15 cellular contexts compared by ENCODE assay signal in the genomic region with DNA sequence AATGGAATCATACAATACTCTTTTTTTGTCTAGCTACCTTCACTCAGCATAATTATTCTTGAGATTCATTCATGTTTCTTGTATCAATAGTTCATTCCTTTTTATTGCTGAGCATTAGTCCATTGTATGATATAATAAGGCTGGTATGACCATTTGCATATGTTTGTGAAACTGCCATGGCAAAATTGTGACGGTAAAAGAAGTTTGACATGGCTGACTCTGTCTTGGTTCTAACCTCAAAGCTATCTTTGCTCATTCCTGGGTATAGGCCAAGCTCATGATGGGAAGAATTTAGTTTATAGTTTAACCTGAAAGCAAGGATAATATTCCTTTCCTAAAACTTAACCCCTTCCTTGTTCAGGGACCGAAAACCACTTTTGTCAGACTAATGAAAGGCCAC. TPM values are rescaled to one million over a fixed set of nuclear protein-coding genes. Genes with fewer than 3 reads are reported as not detected.
DNase-seq lines count a peak whose midpoint lies in the region; ATAC-seq and TF ChIP-seq lines count a peak whose summit lies in the region.
"Had no signal": no experiment of that assay in that cellular context is flagged by ENCODE, and none has a peak within 500 bp of the region (broad histone marks: within the 10 kb centered on the region; RNA-seq: fewer than 3 reads in every experiment).

No MANE protein-coding gene starts in this region.

- no peaks in the 10 kb centered on the region for H4K20me1 ChIP-seq in IMR-90 (ENCODE audit: insufficient read depth, low read length)

- H3K27ac Mint-ChIP-seq in chondrocyte (ENCODE audit: unreplicated experiment): peak overlapping the region; percentile 77
- H3K27ac Mint-ChIP-seq: CD8-positive, alpha-beta T cell; GM23338 had no signal

- no peak overlapping the region for H3K23ac ChIP-seq in IMR-90 (ENCODE audit: low read depth, low read length)

- H2AK9ac ChIP-seq in IMR-90 (replicated peaks; ENCODE audit: low read depth, low read length, poor library complexity): no peak overlapping the region

- ATAC-seq in IMR-90 (ENCODE audit: low read depth) (no peak), GM21723 (IDR thresholded peaks at IDR 0.05; ENCODE audit: unreplicated experiment) (no peak)
- ATAC-seq: A549; CD8-positive, alpha-beta T cell; GM23338 had no signal

- no peak overlapping the region for H3K4me2 ChIP-seq in IMR-90 (ENCODE audit: low read depth, low read length)
- H3K4me2 ChIP-seq: A549, GM23338 had no signal

- peaks cover 14% of the 10 kb centered on the region for H3K9me3 Mint-ChIP-seq in chondrocyte (ENCODE audit: low read depth)
- H3K9me3 Mint-ChIP-seq: CD8-positive, alpha-beta T cell had no signal

- H4K5ac ChIP-seq in IMR-90 (ENCODE audit: low read depth, low read length): no peak overlapping the region

- peaks cover 8% of the 10 kb centered on the region for H3K4me1 ChIP-seq in IMR-90 (ENCODE audit: control insufficient read depth, insufficient read depth, low read length)
- H3K4me1 ChIP-seq in testis: peaks cover 19% of the 10 kb centered on the region

- POLR2A ChIA-PET in IMR-90 (lab: Charles Lee; ENCODE audit: unreplicated experiment) (no interaction called here), RWPE1 (lab: Yijun Ruan, JAX; ENCODE audit: low non-redundant PET) (no interaction called here)

- H3K56ac ChIP-seq in IMR-90 (ENCODE audit: extremely low read depth, insufficient read depth, low read length): no peak overlapping the region

- no peak overlapping the region for H3K14ac ChIP-seq in IMR-90 (replicated peaks; ENCODE audit: low read depth, low read length)

- H3K4ac ChIP-seq in IMR-90 (ENCODE audit: low read depth, low read length): no peak overlapping the region

- dilution Hi-C loops in IMR-90 (cut with HindIII; ENCODE audit: low sequenced_read_pairs, unreplicated experiment): no loop called here

- no peak overlapping the region for H3K4me3 ChIP-seq in IMR-90 (ENCODE audit: insufficient read depth, low read depth, low read length)
- no peak overlapping the region for H3K4me3 ChIP-seq in testis
- H3K4me3 ChIP-seq: A549, GM23338 had no signal

- no peak overlapping the region for H2AK5ac ChIP-seq in IMR-90 (ENCODE audit: low read depth, low read length)

- peaks cover 5 to 13% of the 10 kb centered on the region in 2 experiments; a peak in 2 of 4 replicates for H3K79me1 ChIP-seq in IMR-90 (ENCODE audit: low read depth in 1 of 2, low read length in 2 of 2)

- TF ChIP-seq POLR2A in IMR-90 (IDR thresholded peaks at IDR 0.05; ENCODE audit: low read depth, low read length) (no peak), testis (IDR thresholded peaks at IDR 0.05) (no peak)

- no peak for TF ChIP-seq RAD21 in IMR-90 (IDR thresholded peaks at IDR 0.05; ENCODE audit: low read length)

- intact Hi-C loops in IMR-90 (cut with micrococcal nuclease) (no loop called here), testis (cut with DNase I; ENCODE audit: low total_unique reads) (no loop called here)

- no peak overlapping the region for H4K91ac ChIP-seq in IMR-90 (ENCODE audit: insufficient read depth, low read depth, low read length)

- in situ Hi-C loops in IMR-90 (cut with MboI; ENCODE audit: low sequenced_read_pairs): no loop called here

- no peak overlapping the region for H3K18ac ChIP-seq in IMR-90 (ENCODE audit: low read depth, low read length)

- no peak overlapping the region for H2AFZ ChIP-seq in IMR-90 (replicated peaks; ENCODE audit: low read length, poor library complexity)
- H2AFZ ChIP-seq: GM23338 had no signal

- no peaks in the 10 kb centered on the region; the same call in 1 of the 2 replicates for H3K9me1 ChIP-seq in IMR-90 (ENCODE audit: insufficient read depth, low read length)

- TF ChIP-seq CTCF in IMR-90 (conservative IDR thresholded peaks at IDR 0.05; ENCODE audit: low read depth, low read length) (no peak), chondrocyte (IDR thresholded peaks at IDR 0.05) (no peak), testis (IDR thresholded peaks at IDR 0.05) (no peak), RWPE1 (conservative IDR thresholded peaks at IDR 0.05; ENCODE audit: low read depth) (no peak)

- H2BK15ac ChIP-seq in IMR-90 (ENCODE audit: low read depth, low read length): no peak overlapping the region

- H2BK120ac ChIP-seq in IMR-90 (ENCODE audit: low read depth, low read length): no peak overlapping the region

- H3K36me3 ChIP-seq in IMR-90 (ENCODE audit: control insufficient read depth, insufficient read depth, low read length) (no peaks in the 10 kb centered on the region), testis (ENCODE audit: low read depth, missing control alignments) (no peaks in the 10 kb centered on the region)

- BruUV-seq in IMR-90 (replicated peaks; lab: Mats Ljungman, UMichigan): no TSS peak

- H3K27me3 ChIP-seq in IMR-90 (ENCODE audit: control insufficient read depth, insufficient read depth, low read length) (no peaks in the 10 kb centered on the region), testis (no peaks in the 10 kb centered on the region)

- H3K36me3 Mint-ChIP-seq in chondrocyte (ENCODE audit: low read depth): peaks cover 7% of the 10 kb centered on the region

- H3K27me3 Mint-ChIP-seq in chondrocyte (ENCODE audit: low read depth): no peaks in the 10 kb centered on the region

- no peak overlapping the region for H2BK5ac ChIP-seq in IMR-90 (ENCODE audit: low read depth, low read length, poor library complexity, severe bottlenecking)

- H3K9me3 ChIP-seq in IMR-90 (ENCODE audit: control insufficient read depth, insufficient read depth, low read length) (peaks cover 3% of the 10 kb centered on the region; the same call in 1 of the 2 replicates), testis (no peaks in the 10 kb centered on the region)

- H4K8ac ChIP-seq in IMR-90 (ENCODE audit: low read depth in 2 of 2, low read length in 2 of 2): no peak overlapping the region

- no peak overlapping the region for H3K4me3 Mint-ChIP-seq in chondrocyte (ENCODE audit: unreplicated experiment)
- H3K4me3 Mint-ChIP-seq: CD14-positive monocyte; CD8-positive, alpha-beta T cell; GM23338 had no signal

- CTCF ChIA-PET in IMR-90 (lab: Yijun Ruan, JAX): no interaction called here
- CTCF ChIA-PET in RWPE1 (lab: Yijun Ruan, JAX): interaction anchor here (0.7 kb wide), 2 partner anchors 568 to 710 kb away, joined by 3 to 5 read pairs; no protein-coding TSS in a partner anchor

- no peak overlapping the region for H3K9ac ChIP-seq in IMR-90 (ENCODE audit: low read depth, low read length)

- H3K27ac ChIP-seq in IMR-90 (ENCODE audit: insufficient read depth, low read length): no peak overlapping the region
- peak overlapping the region; percentile 16 to 73 for H3K27ac ChIP-seq in testis
- no peak overlapping the region for H3K27ac ChIP-seq in RWPE1
- H3K27ac ChIP-seq: A549 had no signal

- DNase-seq in IMR-90: peak; percentile 51
- no peak for DNase-seq in chondrocyte (ENCODE audit: low spot score)
- peak; percentile 18 for DNase-seq in glomerular visceral epithelial cell (ENCODE audit: extremely low spot score)
- DNase-seq in testis: no peak
- DNase-seq in DMS153 (lab: John Stamatoyannopoulos, UW): no peak
- DNase-seq in RWPE1 (ENCODE audit: low spot score): no peak
- DNase-seq: CD8-positive, alpha-beta T cell; COR-L47; DND-41; GF-D8; H7 had no signal

- peaks cover 43% of the 10 kb centered on the region for H3K4me1 Mint-ChIP-seq in chondrocyte (ENCODE audit: low read depth)
- H3K4me1 Mint-ChIP-seq: GM23338 had no signal

- H2BK20ac ChIP-seq in IMR-90 (ENCODE audit: low read depth, low read length): no peak overlapping the region

- WGBS in IMR-90 (ENCODE audit: extremely low coverage in 2 of 2, insufficient read length in 1 of 2), 2 experiments: 80% methylated on average over 1 of the region's 2 CpGs; no CpG with 5 or more reads in 1 of the 2 experiments
- 83 to 86% methylated on average over 2 of the region's 2 CpGs for WGBS in testis, 2 donors

TF ChIP-seq in IMR-90, 13 proteins besides CTCF, POLR2A, EP300 and RAD21:
- TF ChIP-seq, protein P1, sequence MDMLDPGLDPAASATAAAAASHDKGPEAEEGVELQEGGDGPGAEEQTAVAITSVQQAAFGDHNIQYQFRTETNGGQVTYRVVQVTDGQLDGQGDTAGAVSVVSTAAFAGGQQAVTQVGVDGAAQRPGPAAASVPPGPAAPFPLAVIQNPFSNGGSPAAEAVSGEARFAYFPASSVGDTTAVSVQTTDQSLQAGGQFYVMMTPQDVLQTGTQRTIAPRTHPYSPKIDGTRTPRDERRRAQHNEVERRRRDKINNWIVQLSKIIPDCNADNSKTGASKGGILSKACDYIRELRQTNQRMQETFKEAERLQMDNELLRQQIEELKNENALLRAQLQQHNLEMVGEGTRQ (IDR thresholded peaks at IDR 0.05; ENCODE audit: low read depth, low read length): no peak
- TF ChIP-seq RFX5 (IDR thresholded peaks at IDR 0.05; ENCODE audit: low read depth, low read length) (no peak), RCOR1 (IDR thresholded peaks at IDR 0.05; ENCODE audit: insufficient replicate concordance, low read length) (no peak)

RNA-seq across cellular contexts. Expression of a gene that starts 46.4 kb away (rescaled TPM):
- total RNA-seq in IMR-90 (2012; rRNA removed) (45.8 and 60.4 TPM in 2 replicates), chondrocyte (36.7 to 43.1 TPM (median 37.0 TPM) in 3 replicates), testis (10 to 100 TPM; 61.7 to 87.9 TPM)
- polyA plus RNA-seq in IMR-90 (2012; rRNA removed) (41.2 and 42.8 TPM in 2 replicates), testis (ENCODE audit: insufficient read depth, low read depth, low replicate concordance) (85.2 TPM)
- 43.9 and 55.6 TPM in 2 replicates for polyA plus RNA-seq in IMR-90 (2012; cell fraction: cytosol; rRNA removed)
- polyA plus RNA-seq in IMR-90 (2012; cell fraction: nucleus; rRNA removed; ENCODE audit: low replicate concordance): 18.0 and 27.4 TPM in 2 replicates

Comparison
In these comparisons a context has a peak if more than half of its experiments do, and no peak if none do; other contexts are left out.
1. DNase-seq: peak in IMR-90 (single experiment) and glomerular visceral epithelial cell (single experiment); none in chondrocyte (single experiment), testis (single experiment), DMS153 (single experiment) and RWPE1 (single experiment).
2. H3K27ac ChIP-seq: peak in testis (2 of 2); none in IMR-90 (single experiment) and RWPE1 (single experiment).